1 cellular context compared by ENCODE assay signal in the genomic region with DNA sequence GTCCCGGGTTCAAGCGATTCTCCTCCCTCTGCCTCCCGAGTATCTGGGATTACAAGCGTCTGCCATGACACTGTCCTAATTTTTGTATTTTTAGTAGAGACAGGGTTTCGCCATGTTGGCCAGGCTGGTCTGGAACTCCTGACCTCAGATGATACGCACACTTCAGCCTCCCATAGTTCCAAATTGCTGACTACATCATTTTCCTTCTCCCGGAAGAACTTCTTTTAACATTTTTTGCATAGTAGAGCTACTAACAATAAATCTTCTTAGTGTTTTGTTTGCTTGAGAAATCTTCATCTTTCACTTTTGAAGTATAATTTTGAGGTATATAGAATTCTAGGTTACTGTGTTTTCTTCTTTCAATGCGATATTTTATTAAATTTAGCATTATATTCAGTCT.
TF ChIP-seq lines count a peak whose summit lies in the region.

No MANE protein-coding gene starts in this region.

TF ChIP-seq in GM23338, 12 proteins besides CTCF, POLR2A, EP300 and RAD21 (continued from another document):
- TF ChIP-seq, protein P1, sequence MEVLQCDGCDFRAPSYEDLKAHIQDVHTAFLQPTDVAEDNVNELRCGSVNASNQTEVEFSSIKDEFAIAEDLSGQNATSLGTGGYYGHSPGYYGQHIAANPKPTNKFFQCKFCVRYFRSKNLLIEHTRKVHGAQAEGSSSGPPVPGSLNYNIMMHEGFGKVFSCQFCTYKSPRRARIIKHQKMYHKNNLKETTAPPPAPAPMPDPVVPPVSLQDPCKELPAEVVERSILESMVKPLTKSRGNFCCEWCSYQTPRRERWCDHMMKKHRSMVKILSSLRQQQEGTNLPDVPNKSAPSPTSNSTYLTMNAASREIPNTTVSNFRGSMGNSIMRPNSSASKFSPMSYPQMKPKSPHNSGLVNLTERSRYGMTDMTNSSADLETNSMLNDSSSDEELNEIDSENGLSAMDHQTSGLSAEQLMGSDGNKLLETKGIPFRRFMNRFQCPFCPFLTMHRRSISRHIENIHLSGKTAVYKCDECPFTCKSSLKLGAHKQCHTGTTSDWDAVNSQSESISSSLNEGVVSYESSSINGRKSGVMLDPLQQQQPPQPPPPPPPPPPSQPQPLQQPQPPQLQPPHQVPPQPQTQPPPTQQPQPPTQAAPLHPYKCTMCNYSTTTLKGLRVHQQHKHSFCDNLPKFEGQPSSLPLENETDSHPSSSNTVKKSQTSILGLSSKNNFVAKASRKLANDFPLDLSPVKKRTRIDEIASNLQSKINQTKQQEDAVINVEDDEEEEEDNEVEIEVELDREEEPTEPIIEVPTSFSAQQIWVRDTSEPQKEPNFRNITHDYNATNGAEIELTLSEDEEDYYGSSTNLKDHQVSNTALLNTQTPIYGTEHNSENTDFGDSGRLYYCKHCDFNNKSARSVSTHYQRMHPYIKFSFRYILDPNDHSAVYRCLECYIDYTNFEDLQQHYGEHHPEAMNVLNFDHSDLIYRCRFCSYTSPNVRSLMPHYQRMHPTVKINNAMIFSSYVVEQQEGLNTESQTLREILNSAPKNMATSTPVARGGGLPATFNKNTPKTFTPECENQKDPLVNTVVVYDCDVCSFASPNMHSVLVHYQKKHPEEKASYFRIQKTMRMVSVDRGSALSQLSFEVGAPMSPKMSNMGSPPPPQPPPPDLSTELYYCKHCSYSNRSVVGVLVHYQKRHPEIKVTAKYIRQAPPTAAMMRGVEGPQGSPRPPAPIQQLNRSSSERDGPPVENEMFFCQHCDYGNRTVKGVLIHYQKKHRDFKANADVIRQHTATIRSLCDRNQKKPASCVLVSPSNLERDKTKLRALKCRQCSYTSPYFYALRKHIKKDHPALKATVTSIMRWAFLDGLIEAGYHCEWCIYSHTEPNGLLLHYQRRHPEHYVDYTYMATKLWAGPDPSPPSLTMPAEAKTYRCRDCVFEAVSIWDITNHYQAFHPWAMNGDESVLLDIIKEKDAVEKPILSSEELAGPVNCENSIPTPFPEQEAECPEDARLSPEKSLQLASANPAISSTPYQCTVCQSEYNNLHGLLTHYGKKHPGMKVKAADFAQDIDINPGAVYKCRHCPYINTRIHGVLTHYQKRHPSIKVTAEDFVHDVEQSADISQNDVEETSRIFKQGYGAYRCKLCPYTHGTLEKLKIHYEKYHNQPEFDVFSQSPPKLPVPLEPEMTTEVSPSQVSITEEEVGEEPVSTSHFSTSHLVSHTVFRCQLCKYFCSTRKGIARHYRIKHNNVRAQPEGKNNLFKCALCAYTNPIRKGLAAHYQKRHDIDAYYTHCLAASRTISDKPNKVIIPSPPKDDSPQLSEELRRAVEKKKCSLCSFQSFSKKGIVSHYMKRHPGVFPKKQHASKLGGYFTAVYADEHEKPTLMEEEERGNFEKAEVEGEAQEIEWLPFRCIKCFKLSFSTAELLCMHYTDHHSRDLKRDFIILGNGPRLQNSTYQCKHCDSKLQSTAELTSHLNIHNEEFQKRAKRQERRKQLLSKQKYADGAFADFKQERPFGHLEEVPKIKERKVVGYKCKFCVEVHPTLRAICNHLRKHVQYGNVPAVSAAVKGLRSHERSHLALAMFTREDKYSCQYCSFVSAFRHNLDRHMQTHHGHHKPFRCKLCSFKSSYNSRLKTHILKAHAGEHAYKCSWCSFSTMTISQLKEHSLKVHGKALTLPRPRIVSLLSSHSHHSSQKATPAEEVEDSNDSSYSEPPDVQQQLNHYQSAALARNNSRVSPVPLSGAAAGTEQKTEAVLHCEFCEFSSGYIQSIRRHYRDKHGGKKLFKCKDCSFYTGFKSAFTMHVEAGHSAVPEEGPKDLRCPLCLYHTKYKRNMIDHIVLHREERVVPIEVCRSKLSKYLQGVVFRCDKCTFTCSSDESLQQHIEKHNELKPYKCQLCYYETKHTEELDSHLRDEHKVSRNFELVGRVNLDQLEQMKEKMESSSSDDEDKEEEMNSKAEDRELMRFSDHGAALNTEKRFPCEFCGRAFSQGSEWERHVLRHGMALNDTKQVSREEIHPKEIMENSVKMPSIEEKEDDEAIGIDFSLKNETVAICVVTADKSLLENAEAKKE (CRISPR knock-in tag; IDR thresholded peaks at IDR 0.05) = no peak
- TF ChIP-seq, protein P2, sequence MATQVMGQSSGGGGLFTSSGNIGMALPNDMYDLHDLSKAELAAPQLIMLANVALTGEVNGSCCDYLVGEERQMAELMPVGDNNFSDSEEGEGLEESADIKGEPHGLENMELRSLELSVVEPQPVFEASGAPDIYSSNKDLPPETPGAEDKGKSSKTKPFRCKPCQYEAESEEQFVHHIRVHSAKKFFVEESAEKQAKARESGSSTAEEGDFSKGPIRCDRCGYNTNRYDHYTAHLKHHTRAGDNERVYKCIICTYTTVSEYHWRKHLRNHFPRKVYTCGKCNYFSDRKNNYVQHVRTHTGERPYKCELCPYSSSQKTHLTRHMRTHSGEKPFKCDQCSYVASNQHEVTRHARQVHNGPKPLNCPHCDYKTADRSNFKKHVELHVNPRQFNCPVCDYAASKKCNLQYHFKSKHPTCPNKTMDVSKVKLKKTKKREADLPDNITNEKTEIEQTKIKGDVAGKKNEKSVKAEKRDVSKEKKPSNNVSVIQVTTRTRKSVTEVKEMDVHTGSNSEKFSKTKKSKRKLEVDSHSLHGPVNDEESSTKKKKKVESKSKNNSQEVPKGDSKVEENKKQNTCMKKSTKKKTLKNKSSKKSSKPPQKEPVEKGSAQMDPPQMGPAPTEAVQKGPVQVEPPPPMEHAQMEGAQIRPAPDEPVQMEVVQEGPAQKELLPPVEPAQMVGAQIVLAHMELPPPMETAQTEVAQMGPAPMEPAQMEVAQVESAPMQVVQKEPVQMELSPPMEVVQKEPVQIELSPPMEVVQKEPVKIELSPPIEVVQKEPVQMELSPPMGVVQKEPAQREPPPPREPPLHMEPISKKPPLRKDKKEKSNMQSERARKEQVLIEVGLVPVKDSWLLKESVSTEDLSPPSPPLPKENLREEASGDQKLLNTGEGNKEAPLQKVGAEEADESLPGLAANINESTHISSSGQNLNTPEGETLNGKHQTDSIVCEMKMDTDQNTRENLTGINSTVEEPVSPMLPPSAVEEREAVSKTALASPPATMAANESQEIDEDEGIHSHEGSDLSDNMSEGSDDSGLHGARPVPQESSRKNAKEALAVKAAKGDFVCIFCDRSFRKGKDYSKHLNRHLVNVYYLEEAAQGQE (IDR thresholded peaks at IDR 0.05; ENCODE audit: unreplicated experiment) = no peak
